In genomic region chr12:1791104-1791927, GRCh38 we compare ENCODE assay signal across 8 cellular contexts. TPM values are rescaled to one million over a fixed set of nuclear protein-coding genes. Genes with fewer than 3 reads are reported as not detected.
A peak's percentile ranks its signal among the peaks of the same experiment; 100 is the strongest.
DNase-seq lines count a peak whose midpoint lies in the region; ATAC-seq, FAIRE-seq and TF ChIP-seq lines count a peak whose summit lies in the region.

No MANE protein-coding gene starts in this region.

- DNase-seq in activated gamma-delta T cell treated with Interleukin-2 at 50 U/mL for 16 hours, result peak; percentile 61
- DNase-seq in activated gamma-delta T cell (lab: John Stamatoyannopoulos, UW), result no peak
- peak; percentile 89 for DNase-seq in NCI-H2171 treated with DMSO at 0.1 percent for 48 hours (lab: John Stamatoyannopoulos, UW)
- DNase-seq in activated B cell treated with CpG ODN at 0.5 μM for 24 hours, result no peak
- no peak for DNase-seq in chondrocyte (ENCODE audit: low spot score)
- peak; percentile 63 for DNase-seq in HepG2 (ENCODE audit: low spot score)
- DNase-seq in stimulated activated CD8-positive, alpha-beta memory T cell treated with anti-CD3 and anti-CD28 coated beads, Interleukin-15, amount 100 ng/mL, for 1 hour (ENCODE audit: low read depth), result peak; percentile 49

- H3K4me3 Mint-ChIP-seq in activated B cell treated with CpG ODN at 0.5 μM for 24 hours, result no peak overlapping the region
- no peak overlapping the region for H3K4me3 Mint-ChIP-seq in chondrocyte (ENCODE audit: unreplicated experiment)

- peak overlapping the region; percentile 65 for H3K27ac Mint-ChIP-seq in activated B cell treated with CpG ODN at 0.5 μM for 24 hours
- no peak overlapping the region for H3K27ac Mint-ChIP-seq in chondrocyte (ENCODE audit: unreplicated experiment)

- peak; percentile 96 for FAIRE-seq in HepG2 (lab: Jason Lieb, UNC)

- no peaks in the 10 kb centered on the region for H3K9me3 ChIP-seq in HepG2 (ENCODE audit: low read length)

- no peaks in the 10 kb centered on the region for H3K27me3 ChIP-seq in HepG2 (ENCODE audit: control insufficient read depth in 1 of 2, insufficient read depth in 2 of 2, low read length in 2 of 2)

- H3K4me1 Mint-ChIP-seq in activated B cell treated with CpG ODN at 0.5 μM for 24 hours (peaks cover 19% of the 10 kb centered on the region), chondrocyte (ENCODE audit: low read depth) (peaks cover 26% of the 10 kb centered on the region)

- intact Hi-C loops in activated B cell treated with CpG ODN at 0.5 μM for 24 hours (cut with micrococcal nuclease) (loop anchor here (1.0 kb wide), 4 partner anchors 139 to 673 kb away; no protein-coding TSS in a partner anchor), HepG2 (cut with micrococcal nuclease; ENCODE audit: unreplicated experiment) (loop anchor here (1.0 to 5.0 kb wide), 4 partner anchors 80 to 157 kb away; partner anchors contain the start of gene ADIPOR2)

- H3K4me3 ChIP-seq in HepG2 (replicated peaks in 1 of 3; ENCODE audit: insufficient read depth in 1 of 3, low read depth in 2 of 3, low read length in 3 of 3), result no peak overlapping the region

- POLR2A ChIA-PET in activated B cell treated with CpG ODN at 0.5 μM for 24 hours (lab: Charles Lee), result interaction anchor here (1.7 to 2.6 kb wide), 2 partner anchors 138 to 149 kb away, joined by 3 to 15 read pairs; no protein-coding TSS in a partner anchor
- POLR2A ChIA-PET in HepG2 (lab: Yijun Ruan, JAX), result interaction anchor here (0.9 to 1.6 kb wide), 2 partner anchors 100 to 138 kb away, joined by 3 to 14 read pairs; partner anchors contain the start of gene ADIPOR2

- no peak for TF ChIP-seq CTCF in activated B cell treated with CpG ODN at 0.5 μM for 24 hours (IDR thresholded peaks at IDR 0.05)
- TF ChIP-seq CTCF in chondrocyte (IDR thresholded peaks at IDR 0.05), result peak; percentile 96
- TF ChIP-seq CTCF in HepG2 (CRISPR knock-in tag; IDR thresholded peaks at IDR 0.05), result peak; percentile 85

- peaks cover 15% of the 10 kb centered on the region for H3K36me3 Mint-ChIP-seq in activated B cell treated with CpG ODN at 0.5 μM for 24 hours (ENCODE audit: low read depth)
- H3K36me3 Mint-ChIP-seq in chondrocyte (ENCODE audit: low read depth), result no peaks in the 10 kb centered on the region

- BruUV-seq in HepG2 (replicated peaks; lab: Mats Ljungman, UMichigan), result no TSS peak

- H3K27me3 Mint-ChIP-seq in activated B cell treated with CpG ODN at 0.5 μM for 24 hours (no peaks in the 10 kb centered on the region), chondrocyte (ENCODE audit: low read depth) (no peaks in the 10 kb centered on the region)

- ATAC-seq in activated B cell treated with CpG ODN at 0.5 μM for 24 hours (ENCODE audit: low read depth) (peak; percentile 28), HepG2 (peak; percentile 33), GM18498 (IDR thresholded peaks at IDR 0.05; ENCODE audit: unreplicated experiment) (no peak)

- CTCF ChIA-PET in activated B cell treated with CpG ODN at 0.5 μM for 24 hours (lab: Charles Lee), result interaction anchor here (0.6 to 9.1 kb wide), 26 partner anchors 9 to 673 kb away, joined by 3 to 257 read pairs (median 4); partner anchors contain the start of gene ADIPOR2
- CTCF ChIA-PET in HepG2 (lab: Yijun Ruan, JAX; ENCODE audit: low intra/inter-chr PET ratio, low total read pairs), result interaction anchor here (0.7 to 3.2 kb wide), 6 partner anchors 81 to 157 kb away, joined by 3 to 47 read pairs (median 6); no protein-coding TSS in a partner anchor

- H2AFZ ChIP-seq in HepG2 (ENCODE audit: low read length), result no peak overlapping the region

- no peak for TF ChIP-seq EP300 in HepG2 (IDR thresholded peaks at IDR 0.05; ENCODE audit: low read depth in 2 of 2, low read length in 2 of 2)
- TF ChIP-seq EP300 in HepG2 (CRISPR knock-in tag; IDR thresholded peaks at IDR 0.05; ENCODE audit: borderline replicate concordance), result no peak

- no peak overlapping the region for H3K27ac ChIP-seq in HepG2 (ENCODE audit: extremely low read length, insufficient read depth, low read length)

- peaks cover 1 to 23% of the 10 kb centered on the region in 2 experiments for H3K36me3 ChIP-seq in HepG2 (replicated peaks in 1 of 2; ENCODE audit: control insufficient read depth in 1 of 2, insufficient read depth in 2 of 2, low read length in 2 of 2)

- H4K20me1 ChIP-seq in HepG2 (ENCODE audit: insufficient read depth, low read length), result no peaks in the 10 kb centered on the region

- no peaks in the 10 kb centered on the region for H3K79me2 ChIP-seq in HepG2 (ENCODE audit: insufficient read depth, low read length)

- H3K9me3 Mint-ChIP-seq in activated B cell treated with CpG ODN at 0.5 μM for 24 hours, result no peaks in the 10 kb centered on the region
- H3K9me3 Mint-ChIP-seq in chondrocyte (ENCODE audit: low read depth), result no peaks in the 10 kb centered on the region

- no peak overlapping the region for H3K4me2 ChIP-seq in HepG2 (ENCODE audit: low read depth, low read length)

- no peak overlapping the region for H3K9ac ChIP-seq in HepG2 (ENCODE audit: insufficient read depth, low read depth, low read length)

- 50% methylated on average over 7 of the region's 10 CpGs for WGBS in HepG2 (ENCODE audit: low lambda C conversion rate)

- TF ChIP-seq POLR2A in HepG2 (IDR thresholded peaks at IDR 0.05; ENCODE audit: insufficient read depth in 1 of 2, low read depth in 2 of 2, low read length in 2 of 2), result 0 out of 4 replicates have a peak, but pooled peaks of 1 of the 2 experiments have one; percentile 30

- in situ Hi-C loops in HepG2 (cut with HindIII; ENCODE audit: extremely low pct_ligation_motif_present, low pct_unique_long_range_greater_than_20kb), result loop anchor here (5.0 kb wide), 2 partner anchors 139 to 146 kb away; no protein-coding TSS in a partner anchor

- peaks cover 19% of the 10 kb centered on the region; the same call in 1 of the 2 replicates for H3K4me1 ChIP-seq in HepG2 (ENCODE audit: insufficient read depth, low read length)

- TF ChIP-seq RAD21 in HepG2 (CRISPR knock-in tag; IDR thresholded peaks at IDR 0.05), result peak; percentile 73

TF ChIP-seq in HepG2, 621 proteins besides CTCF, POLR2A, EP300 and RAD21 (continues in another document):
- TF ChIP-seq, protein P1, sequence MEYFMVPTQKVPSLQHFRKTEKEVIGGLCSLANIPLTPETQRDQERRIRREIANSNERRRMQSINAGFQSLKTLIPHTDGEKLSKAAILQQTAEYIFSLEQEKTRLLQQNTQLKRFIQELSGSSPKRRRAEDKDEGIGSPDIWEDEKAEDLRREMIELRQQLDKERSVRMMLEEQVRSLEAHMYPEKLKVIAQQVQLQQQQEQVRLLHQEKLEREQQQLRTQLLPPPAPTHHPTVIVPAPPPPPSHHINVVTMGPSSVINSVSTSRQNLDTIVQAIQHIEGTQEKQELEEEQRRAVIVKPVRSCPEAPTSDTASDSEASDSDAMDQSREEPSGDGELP (IDR thresholded peaks at IDR 0.05; ENCODE audit: borderline replicate concordance, low read depth), result 0 out of 2 replicates have a peak, but pooled peaks have one; percentile 6
- TF ChIP-seq, protein P2, sequence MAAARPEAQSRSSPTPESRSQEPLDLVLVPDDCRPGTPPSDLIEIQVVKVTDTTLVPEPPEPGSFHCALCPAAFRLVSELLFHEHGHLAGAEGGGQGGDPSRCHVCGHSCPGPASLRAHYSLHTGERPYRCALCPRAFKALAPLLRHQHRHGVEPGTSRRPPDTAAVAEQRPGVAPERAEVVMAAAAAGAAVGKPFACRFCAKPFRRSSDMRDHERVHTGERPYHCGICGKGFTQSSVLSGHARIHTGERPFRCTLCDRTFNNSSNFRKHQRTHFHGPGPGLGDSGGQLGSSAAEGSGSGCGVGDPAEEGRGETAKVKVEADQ (CRISPR knock-in tag; IDR thresholded peaks at IDR 0.05; ENCODE audit: borderline replicate concordance), result no peak
- no peak for TF ChIP-seq CHD4 (IDR thresholded peaks at IDR 0.05; ENCODE audit: borderline replicate concordance, low read length)
- TF ChIP-seq MXD4 (CRISPR knock-in tag; IDR thresholded peaks at IDR 0.05), result 0 out of 2 replicates have a peak, but pooled peaks have one; percentile 16
- no peak for TF ChIP-seq ZNF616 (CRISPR knock-in tag; IDR thresholded peaks at IDR 0.05; ENCODE audit: low read depth)
- TF ChIP-seq STAG1 (CRISPR knock-in tag; IDR thresholded peaks at IDR 0.05), result peak; percentile 95
- TF ChIP-seq POLR2G (IDR thresholded peaks at IDR 0.05; ENCODE audit: low read depth, low read length), result peak; percentile 29; the same call in 1 of the 2 replicates

RNA-seq across cellular contexts. Expression of gene LRTM2, which starts 29.0 kb away (rescaled TPM):
- total RNA-seq in activated B cell treated with CpG ODN at 0.5 μM for 24 hours, result not detected in 2 replicates
- total RNA-seq in chondrocyte, result not detected in 3 replicates
- total RNA-seq in HepG2 (2016; rRNA removed; fragmentation: Illumina TruSeq; extraction: Trizol), result not detected in 2 replicates
- total RNA-seq in HepG2 (2016; cell fraction: cytosol; rRNA removed; fragmentation: Illumina TruSeq; extraction: Trizol; ENCODE audit: low read depth), result not detected in 2 replicates
- total RNA-seq in HepG2 (2016; cell fraction: insoluble cytoplasmic fraction; rRNA removed; fragmentation: Illumina TruSeq; extraction: Trizol), result not detected in 2 replicates
- total RNA-seq in HepG2 (2016; cell fraction: membrane; rRNA removed; fragmentation: Illumina TruSeq; extraction: Trizol), result not detected in 2 replicates
- total RNA-seq in HepG2 (2016; cell fraction: nucleus; rRNA removed; fragmentation: Illumina TruSeq; extraction: Trizol), result not detected in 2 replicates
- 0.09 and 0.17 TPM in 2 replicates for polyA plus RNA-seq in HepG2 (2011; rRNA removed)
- 0.09 TPM in 2 replicates for polyA plus RNA-seq in HepG2 (2011; cell fraction: cytosol; rRNA removed)
- polyA plus RNA-seq in HepG2 (2011; cell fraction: nucleus; rRNA removed), result 0.39 and 0.76 TPM in 2 replicates
- polyA plus RNA-seq in HepG2 (2012), result 0.16 and 0.17 TPM in 2 replicates
- polyA plus RNA-seq in HepG2 (2016; cell fraction: cytosol; fragmentation: Illumina TruSeq; extraction: Trizol; ENCODE audit: low read depth), result not detected in 2 replicates
- not detected in 2 replicates for polyA plus RNA-seq in HepG2 (2016; cell fraction: insoluble cytoplasmic fraction; fragmentation: Illumina TruSeq; extraction: Trizol; ENCODE audit: low read depth)
- not detected in 2 replicates for polyA plus RNA-seq in HepG2 (2016; cell fraction: membrane; fragmentation: Illumina TruSeq; extraction: Trizol; ENCODE audit: low read depth)
- polyA plus RNA-seq in HepG2 (2016; cell fraction: nucleus; fragmentation: Illumina TruSeq; extraction: Trizol; ENCODE audit: insufficient read depth, low read depth), result not detected in 2 replicates
- 0.40 TPM in 1 of 2 replicates, not detected in the other for polyA minus RNA-seq in HepG2 (2011; rRNA and poly(A)+ RNA removed; ENCODE audit: low replicate concordance)
- not detected in 2 replicates for polyA minus RNA-seq in HepG2 (2011; cell fraction: cytosol; rRNA and poly(A)+ RNA removed)
- not detected in 2 replicates for polyA minus RNA-seq in HepG2 (2011; cell fraction: nucleus; rRNA and poly(A)+ RNA removed)

Comparison
In these comparisons a context has a peak if more than half of its experiments do, and no peak if none do; other contexts are left out.
1. DNase-seq: peak in activated gamma-delta T cell treated with Interleukin-2 at 50 U/mL for 16 hours (single experiment), NCI-H2171 treated with DMSO at 0.1 percent for 48 hours (single experiment), HepG2 (single experiment) and stimulated activated CD8-positive, alpha-beta memory T cell treated with anti-CD3 and anti-CD28 coated beads, Interleukin-15, amount 100 ng/mL, for 1 hour (single experiment); none in activated gamma-delta T cell (single experiment), activated B cell treated with CpG ODN at 0.5 μM for 24 hours (single experiment) and chondrocyte (single experiment).